37 cellular contexts compared by ENCODE assay signal in genomic region chr2:104118889-104119288, GRCh38.
"Had no signal": no experiment of that assay in that cellular context is flagged by ENCODE, and none has a peak within 500 bp of the region (broad histone marks: within the 10 kb centered on the region; RNA-seq: fewer than 3 reads in every experiment).

No MANE protein-coding gene starts in this region.

- H3K4me3 Mint-ChIP-seq: activated CD4-positive, alpha-beta memory T cell treated with anti-CD3 and anti-CD28 coated beads, Interleukin-2, amount 10 ng/mL, durations not matched to agents 7 days and 5 days; activated CD8-positive, alpha-beta memory T cell treated with anti-CD3 and anti-CD28 coated beads, Interleukin-2, amount 10 ng/mL, durations not matched to agents 7 days and 5 days; activated naive CD4-positive, alpha-beta T cell treated with anti-CD3 and anti-CD28 coated beads, Interleukin-2, amount 10 ng/mL, durations not matched to agents 7 days and 5 days; activated naive CD8-positive, alpha-beta T cell; activated naive CD8-positive, alpha-beta T cell treated with anti-CD3 and anti-CD28 coated beads, Interleukin-2, amount 50 U/mL, for 24 hours; brain had no signal

- H3K4me1 Mint-ChIP-seq: activated CD4-positive, alpha-beta memory T cell treated with anti-CD3 and anti-CD28 coated beads, Interleukin-2, amount 10 ng/mL, durations not matched to agents 7 days and 5 days; activated CD8-positive, alpha-beta memory T cell treated with anti-CD3 and anti-CD28 coated beads, Interleukin-2, amount 10 ng/mL, durations not matched to agents 7 days and 5 days; activated naive CD4-positive, alpha-beta T cell treated with anti-CD3 and anti-CD28 coated beads, Interleukin-2, amount 10 ng/mL, durations not matched to agents 7 days and 5 days; activated naive CD8-positive, alpha-beta T cell treated with anti-CD3 and anti-CD28 coated beads, Interleukin-2, amount 50 U/mL, for 24 hours had no signal

- H3K9me3 Mint-ChIP-seq: activated naive CD4-positive, alpha-beta T cell treated with anti-CD3 and anti-CD28 coated beads, Interleukin-2, amount 10 ng/mL, durations not matched to agents 7 days and 5 days; brain had no signal

- H3K27me3 Mint-ChIP-seq: activated CD4-positive, alpha-beta memory T cell treated with anti-CD3 and anti-CD28 coated beads, Interleukin-2, amount 10 ng/mL, durations not matched to agents 7 days and 5 days; activated CD8-positive, alpha-beta memory T cell treated with anti-CD3 and anti-CD28 coated beads, Interleukin-2, amount 10 ng/mL, durations not matched to agents 7 days and 5 days; activated naive CD4-positive, alpha-beta T cell treated with anti-CD3 and anti-CD28 coated beads, Interleukin-2, amount 10 ng/mL, durations not matched to agents 7 days and 5 days had no signal

- DNase-seq: activated CD4-positive, alpha-beta memory T cell treated with anti-CD3 and anti-CD28 coated beads, Interleukin-2, amount 10 ng/mL, durations not matched to agents 7 days and 5 days; activated CD4-positive, alpha-beta T cell treated with anti-CD3 and anti-CD28 coated beads for 1 hour; activated CD4-positive, alpha-beta T cell treated with anti-CD3 and anti-CD28 coated beads for 48 hours; activated CD4-positive, CD25-positive, alpha-beta regulatory T cell; activated CD8-positive, alpha-beta memory T cell treated with anti-CD3 and anti-CD28 coated beads for 24 hours; activated CD8-positive, alpha-beta memory T cell treated with anti-CD3 and anti-CD28 coated beads, Interleukin-2, amount 10 ng/mL, durations not matched to agents 7 days and 5 days; activated CD8-positive, alpha-beta memory T cell treated with anti-CD3 and anti-CD28 coated beads, Interleukin-2, amount 50 U/mL, for 48 hours; activated effector memory CD4-positive, alpha-beta T cell treated with Interleukin-2 at 50 U/mL for 16 hours; activated naive CD4-positive, alpha-beta T cell treated with anti-CD3 and anti-CD28 coated beads, Interleukin-2, amount 10 ng/mL, durations not matched to agents 7 days and 5 days; activated naive CD8-positive, alpha-beta T cell treated with anti-CD3 and anti-CD28 coated beads, Interleukin-2, amount 50 U/mL, for 24 hours; activated T-cell treated with anti-CD3 and anti-CD28 coated beads, Interleukin-2, amount 50 U/mL, for 48 hours; anterior cingulate cortex; caudate nucleus; Kasumi-1; KG1; MM.1S; MV-4-11; NCI-H1092; NCI-H1417; NCI-H146; NCI-H187; NCI-H2029 treated with DMSO at 0.1 percent for 48 hours; NCI-H2107; NCI-H226; NCI-H446 treated with DMSO at 0.1 percent for 48 hours; NCI-H524; NCI-H69; NCI-H82; OCI-M1; Right ventricle myocardium superior; SW 1271; T-helper 1 cell; T-helper 2 cell; T-helper 9 cell had no signal

- H3K27ac Mint-ChIP-seq: activated CD4-positive, alpha-beta memory T cell treated with anti-CD3 and anti-CD28 coated beads, Interleukin-2, amount 10 ng/mL, durations not matched to agents 7 days and 5 days; activated CD8-positive, alpha-beta memory T cell treated with anti-CD3 and anti-CD28 coated beads, Interleukin-2, amount 10 ng/mL, durations not matched to agents 7 days and 5 days; activated naive CD4-positive, alpha-beta T cell treated with anti-CD3 and anti-CD28 coated beads, Interleukin-2, amount 10 ng/mL, durations not matched to agents 7 days and 5 days; activated naive CD8-positive, alpha-beta T cell; activated naive CD8-positive, alpha-beta T cell treated with anti-CD3 and anti-CD28 coated beads, Interleukin-2, amount 50 U/mL, for 24 hours; brain had no signal

- ATAC-seq: activated CD8-positive, alpha-beta memory T cell treated with anti-CD3 and anti-CD28 coated beads, Interleukin-2, amount 10 ng/mL, durations not matched to agents 7 days and 5 days; activated naive CD8-positive, alpha-beta T cell treated with anti-CD3 and anti-CD28 coated beads, Interleukin-2, amount 50 U/mL, for 24 hours had no signal

- H3K36me3 Mint-ChIP-seq: activated CD8-positive, alpha-beta memory T cell treated with anti-CD3 and anti-CD28 coated beads, Interleukin-2, amount 10 ng/mL, durations not matched to agents 7 days and 5 days; activated naive CD4-positive, alpha-beta T cell treated with anti-CD3 and anti-CD28 coated beads, Interleukin-2, amount 10 ng/mL, durations not matched to agents 7 days and 5 days; activated naive CD8-positive, alpha-beta T cell; brain had no signal

- H3K27ac ChIP-seq: VCaP had no signal
